Comparison of ENCODE assay signal across 8 cellular contexts in the genomic region with DNA sequence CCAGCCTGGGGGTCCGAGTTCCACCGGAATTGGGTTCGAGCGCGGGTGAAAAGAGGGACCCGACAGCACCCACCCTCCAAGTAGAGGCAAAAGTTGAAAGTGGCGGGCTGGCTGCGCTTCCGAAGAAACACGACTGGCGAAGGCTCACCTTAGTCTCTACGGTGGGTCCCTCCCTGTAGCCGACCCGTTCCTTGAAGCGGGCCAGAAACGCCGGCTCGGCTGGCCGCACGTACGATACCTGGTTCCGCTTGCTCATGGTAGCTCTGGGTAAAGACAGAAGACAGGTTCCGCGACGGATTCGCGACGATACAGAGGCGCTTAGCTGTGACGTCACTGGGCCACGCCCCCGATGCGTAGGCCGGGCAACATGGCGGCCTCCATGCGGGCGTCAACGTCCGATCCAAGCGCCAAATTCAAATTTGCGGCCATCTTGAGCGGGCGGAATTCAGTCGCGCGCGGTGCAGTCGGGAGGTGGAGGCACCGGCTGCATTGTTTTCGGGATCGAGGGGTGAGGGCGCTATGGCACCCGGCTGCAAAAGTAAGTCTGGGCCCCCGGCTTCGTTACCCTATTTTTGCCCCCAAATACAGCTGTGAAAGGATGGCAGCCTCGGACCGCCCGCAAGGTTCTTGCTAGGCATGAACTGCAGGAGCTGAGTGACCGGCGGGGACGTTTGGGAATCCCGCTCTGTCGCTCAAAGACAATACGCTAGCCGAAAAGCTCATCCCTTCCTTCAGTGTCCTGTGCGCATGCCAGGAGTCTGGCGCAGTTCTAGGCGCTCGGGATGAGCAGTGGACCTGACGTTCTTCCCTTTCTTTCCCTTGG. TPM values are rescaled to one million over a fixed set of nuclear protein-coding genes. Genes with fewer than 3 reads are reported as not detected.
DNase-seq lines count a peak whose midpoint lies in the region; ATAC-seq and TF ChIP-seq lines count a peak whose summit lies in the region.

TSS of gene KIAA1143 (minus strand) at position 273 of the 823 bp plus-strand sequence. CDS start at position 256, 17 bp downstream.
TSS of gene KIF15 (plus strand) at position 448 of the 823 bp plus-strand sequence. CDS start at position 520, 72 bp downstream.

- peak within 1 kb of the TSS; percentile 87 for H3K27ac ChIP-seq in RWPE1

- H3K4me1 Mint-ChIP-seq in activated T-helper 2 cell treated with anti-CD3 and anti-CD28 coated beads, Interferon-gamma antibody, Interleukin-2, Interleukin-4, amounts not matched to agents 10 μg/mL and 5 μg/mL and 100 μg/mL, durations not matched to agents 14 hours and 24 hours and 36 hours (ENCODE audit: low read depth), result peaks cover 22% of the 10 kb centered on the region
- H3K4me1 Mint-ChIP-seq in natural killer cell treated with Interleukin-12 subunit alpha and Interleukin-12 subunit beta and Interleukin-15 and Interleukin-18, amount 100 ng/mL, for 72 hours (ENCODE audit: low read depth in 2 of 2), result peaks cover 17 to 26% of the 10 kb centered on the region in 2 donors

- peak; percentile 98 for ATAC-seq in natural killer cell treated with Interleukin-12 subunit alpha and Interleukin-12 subunit beta and Interleukin-15 and Interleukin-18, amount 100 ng/mL, for 72 hours
- ATAC-seq in stimulated activated naive CD8-positive, alpha-beta T cell treated with anti-CD3 and anti-CD28 coated beads, Interleukin-15, Interleukin-2, amounts not matched to agents 100 U/mL and 50 U/mL, for 24 hours, result peak; percentile 89

- intact Hi-C loops in activated T-helper 2 cell treated with anti-CD3 and anti-CD28 coated beads, Interferon-gamma antibody, Interleukin-2, Interleukin-4, amounts not matched to agents 10 μg/mL and 5 μg/mL and 100 μg/mL, durations not matched to agents 14 hours and 24 hours and 36 hours (cut with micrococcal nuclease), result loop anchor here (2.0 to 10.0 kb wide), 7 partner anchors 33 to 1474 kb away; partner anchors contain the start of genes EXOSC7, SNRK, TMEM42 and ZDHHC3

- CTCF ChIA-PET in RWPE1 (lab: Yijun Ruan, JAX), result interaction anchor here (0.5 kb wide), 1 partner anchor 16 kb away, joined by 3 read pairs; no protein-coding TSS in a partner anchor

- no peaks in the 10 kb centered on the region for H3K27me3 Mint-ChIP-seq in activated T-helper 2 cell treated with anti-CD3 and anti-CD28 coated beads, Interferon-gamma antibody, Interleukin-2, Interleukin-4, amounts not matched to agents 10 μg/mL and 5 μg/mL and 100 μg/mL, durations not matched to agents 14 hours and 24 hours and 36 hours (ENCODE audit: low read depth)
- H3K27me3 Mint-ChIP-seq in natural killer cell treated with Interleukin-12 subunit alpha and Interleukin-12 subunit beta and Interleukin-15 and Interleukin-18, amount 100 ng/mL, for 72 hours, result no peaks in the 10 kb centered on the region

- POLR2A ChIA-PET in RWPE1 (lab: Yijun Ruan, JAX; ENCODE audit: low non-redundant PET), result interaction anchor here (0.6 to 0.9 kb wide), 2 partner anchors 110 to 232 kb away, joined by 6 to 8 read pairs; no protein-coding TSS in a partner anchor

- peak within 1 kb of the TSS; percentile 97 for H3K4me3 ChIP-seq in LNCaP clone FGC (ENCODE audit: low read depth, low read length)

- TF ChIP-seq CTCF in LNCaP clone FGC (IDR thresholded peaks at IDR 0.05; ENCODE audit: control insufficient read depth, extremely low read depth, insufficient read depth) (no peak), RWPE1 (conservative IDR thresholded peaks at IDR 0.05; ENCODE audit: low read depth) (no peak)

- DNase-seq in EH (ENCODE audit: low read depth) (peak; percentile 94), H4 (ENCODE audit: low spot score) (peak; percentile 89), LNCaP clone FGC (ENCODE audit: low read depth) (peak; percentile 89), RWPE1 (ENCODE audit: low spot score) (peak; percentile 82), fibroblast of peridontal ligament (ENCODE audit: extremely low read depth) (peak; percentile 94)
- peak; percentile 94 for DNase-seq in activated T-helper 2 cell treated with anti-CD3 and anti-CD28 coated beads, Interferon-gamma antibody, Interleukin-2, Interleukin-4, amounts not matched to agents 10 μg/mL and 5 μg/mL and 100 μg/mL, durations not matched to agents 14 hours and 24 hours and 36 hours (ENCODE audit: low spot score)
- peak; percentile 96 for DNase-seq in natural killer cell treated with Interleukin-12 subunit alpha and Interleukin-12 subunit beta and Interleukin-15 and Interleukin-18, amount 100 ng/mL, for 72 hours (ENCODE audit: low spot score)
- peak; percentile 98 for DNase-seq in stimulated activated naive CD8-positive, alpha-beta T cell treated with anti-CD3 and anti-CD28 coated beads, Interleukin-15, Interleukin-2, amounts not matched to agents 100 U/mL and 50 U/mL, for 24 hours

- peaks cover 76% of the 10 kb centered on the region for H3K36me3 Mint-ChIP-seq in activated T-helper 2 cell treated with anti-CD3 and anti-CD28 coated beads, Interferon-gamma antibody, Interleukin-2, Interleukin-4, amounts not matched to agents 10 μg/mL and 5 μg/mL and 100 μg/mL, durations not matched to agents 14 hours and 24 hours and 36 hours (ENCODE audit: low read depth)
- H3K36me3 Mint-ChIP-seq in natural killer cell treated with Interleukin-12 subunit alpha and Interleukin-12 subunit beta and Interleukin-15 and Interleukin-18, amount 100 ng/mL, for 72 hours, result peaks cover 44% of the 10 kb centered on the region

- peak within 1 kb of the TSS; percentile 90 for H3K27ac Mint-ChIP-seq in activated T-helper 2 cell treated with anti-CD3 and anti-CD28 coated beads, Interferon-gamma antibody, Interleukin-2, Interleukin-4, amounts not matched to agents 10 μg/mL and 5 μg/mL and 100 μg/mL, durations not matched to agents 14 hours and 24 hours and 36 hours
- peak within 1 kb of the TSS; percentile 72 to 86 for H3K27ac Mint-ChIP-seq in natural killer cell treated with Interleukin-12 subunit alpha and Interleukin-12 subunit beta and Interleukin-15 and Interleukin-18, amount 100 ng/mL, for 72 hours

- H3K9me3 Mint-ChIP-seq in activated T-helper 2 cell treated with anti-CD3 and anti-CD28 coated beads, Interferon-gamma antibody, Interleukin-2, Interleukin-4, amounts not matched to agents 10 μg/mL and 5 μg/mL and 100 μg/mL, durations not matched to agents 14 hours and 24 hours and 36 hours, result peaks cover 46% of the 10 kb centered on the region
- H3K9me3 Mint-ChIP-seq in natural killer cell treated with Interleukin-12 subunit alpha and Interleukin-12 subunit beta and Interleukin-15 and Interleukin-18, amount 100 ng/mL, for 72 hours, result no peaks in the 10 kb centered on the region

- peak within 1 kb of the TSS; percentile 96 for H3K4me3 Mint-ChIP-seq in activated T-helper 2 cell treated with anti-CD3 and anti-CD28 coated beads, Interferon-gamma antibody, Interleukin-2, Interleukin-4, amounts not matched to agents 10 μg/mL and 5 μg/mL and 100 μg/mL, durations not matched to agents 14 hours and 24 hours and 36 hours (ENCODE audit: low read depth)
- H3K4me3 Mint-ChIP-seq in natural killer cell treated with Interleukin-12 subunit alpha and Interleukin-12 subunit beta and Interleukin-15 and Interleukin-18, amount 100 ng/mL, for 72 hours, result peak within 1 kb of the TSS; percentile 91

RNA-seq across cellular contexts. Expression of gene KIAA1143, which starts in this region (rescaled TPM):
- 10.4 and 10.6 TPM in 2 replicates for total RNA-seq in H4 (2014; rRNA removed; shearing (Covaris generic))
- 39.2 and 43.7 TPM in 2 replicates for total RNA-seq in activated T-helper 2 cell treated with anti-CD3 and anti-CD28 coated beads, Interferon-gamma antibody, Interleukin-2, Interleukin-4, amounts not matched to agents 10 μg/mL and 5 μg/mL and 100 μg/mL, durations not matched to agents 14 hours and 24 hours and 36 hours
- 10 to 100 TPM; 11.3 to 23.6 TPM for total RNA-seq in natural killer cell treated with Interleukin-12 subunit alpha and Interleukin-12 subunit beta and Interleukin-15 and Interleukin-18, amount 100 ng/mL, for 72 hours

RNA-seq across cellular contexts. Expression of gene KIF15, which starts in this region (rescaled TPM):
- 11.1 and 15.7 TPM in 2 replicates for total RNA-seq in H4 (2014; rRNA removed; shearing (Covaris generic))
- total RNA-seq in activated T-helper 2 cell treated with anti-CD3 and anti-CD28 coated beads, Interferon-gamma antibody, Interleukin-2, Interleukin-4, amounts not matched to agents 10 μg/mL and 5 μg/mL and 100 μg/mL, durations not matched to agents 14 hours and 24 hours and 36 hours, result 28.5 and 28.7 TPM in 2 replicates
- 10 to 100 TPM; 12.3 to 27.2 TPM for total RNA-seq in natural killer cell treated with Interleukin-12 subunit alpha and Interleukin-12 subunit beta and Interleukin-15 and Interleukin-18, amount 100 ng/mL, for 72 hours

Comparison
In these comparisons a context has a peak if more than half of its experiments do, and no peak if none do; other contexts are left out.
1. Peak in every context shown above with its lines: DNase-seq, ATAC-seq, H3K4me3 ChIP-seq and H3K27ac ChIP-seq.